In genomic region chr3:14366233-14366632, GRCh38 we compare ENCODE assay signal across 1 cellular context.
A peak's percentile ranks its signal among the peaks of the same experiment; 100 is the strongest.
TF ChIP-seq lines count a peak whose summit lies in the region.

No MANE protein-coding gene starts in this region.

TF ChIP-seq in HepG2, 621 proteins besides CTCF, POLR2A, EP300 and RAD21:
- peak; percentile 49 for TF ChIP-seq ZNF768 (CRISPR knock-in tag; IDR thresholded peaks at IDR 0.05)
- no peak for TF ChIP-seq NCOA1 (CRISPR knock-in tag; IDR thresholded peaks at IDR 0.05)
TF ChIP-seq in HepG2: peak in this region for 1.
